ENCODE assay signal across 9 cellular contexts in genomic region chr10:74151879-74152722, GRCh38. TPM values are rescaled to one million over a fixed set of nuclear protein-coding genes. Genes with fewer than 3 reads are reported as not detected.
DNase-seq lines count a peak whose midpoint lies in the region; ATAC-seq, FAIRE-seq and TF ChIP-seq lines count a peak whose summit lies in the region.
"Had no signal": no experiment of that assay in that cellular context is flagged by ENCODE, and none has a peak within 500 bp of the region (broad histone marks: within the 10 kb centered on the region; RNA-seq: fewer than 3 reads in every experiment).

No MANE protein-coding gene starts in this region.

- ATAC-seq in GM21619 (IDR thresholded peaks at IDR 0.05; ENCODE audit: unreplicated experiment) = no peak

- WGBS in hepatocyte (ENCODE audit: low lambda C conversion rate, missing lambda C conversion rate) = 17% methylated on average over 5 of the region's 5 CpGs
- WGBS in small intestine, 3 donors = 9 to 15% (median 12%) methylated on average over 5 of the region's 5 CpGs

- H3K27me3 ChIP-seq in hepatocyte (no peaks in the 10 kb centered on the region), small intestine (ENCODE audit: control insufficient read depth in 2 of 2, insufficient read depth in 2 of 2, low read length in 2 of 2) (no peaks in the 10 kb centered on the region)

- H3K4me2 ChIP-seq in hepatocyte = peak overlapping the region; percentile 79

- H2AFZ ChIP-seq in hepatocyte = peak overlapping the region; percentile 39

- peak overlapping the region; percentile 70 for H3K27ac ChIP-seq in hepatocyte
- peak overlapping the region in 1 of 2 donors; percentile 68 for H3K27ac ChIP-seq in small intestine (ENCODE audit: low read depth in 1 of 2, low read length in 1 of 2)

- H4K20me1 ChIP-seq in hepatocyte (ENCODE audit: insufficient read depth, poor library complexity, severe bottlenecking) = no peaks in the 10 kb centered on the region

- TF ChIP-seq CTCF in hepatocyte (IDR thresholded peaks at IDR 0.05; ENCODE audit: poor library complexity) = no peak

- peaks cover 81% of the 10 kb centered on the region for H3K79me2 ChIP-seq in hepatocyte

- H3K36me3 ChIP-seq in hepatocyte (replicated peaks; ENCODE audit: insufficient read depth, low read depth) (no peaks in the 10 kb centered on the region), small intestine (ENCODE audit: control insufficient read depth in 2 of 2, insufficient read depth in 2 of 2, low read length in 2 of 2) (no peaks in the 10 kb centered on the region)

- H3K4me3 ChIP-seq in hepatocyte (peak overlapping the region; percentile 44), small intestine (ENCODE audit: low read depth in 1 of 2, low read length in 2 of 2) (peak overlapping the region; percentile 75 to 76)

- FAIRE-seq in small intestine (lab: Jason Lieb, UNC) = no peak
- FAIRE-seq: A204.1 had no signal

- H3K9me2 ChIP-seq in hepatocyte (replicated peaks; ENCODE audit: insufficient read depth) = no peaks in the 10 kb centered on the region

- H3K4me1 ChIP-seq in hepatocyte (ENCODE audit: insufficient read depth) (peaks cover 4% of the 10 kb centered on the region), small intestine (ENCODE audit: control insufficient read depth in 2 of 2, insufficient read depth in 1 of 2, low read depth in 1 of 2, low read length in 1 of 2) (peaks cover 1 to 4% of the 10 kb centered on the region in 2 donors)

- DNase-seq in DMS 273 (lab: John Stamatoyannopoulos, UW; ENCODE audit: unreplicated experiment) (peak; percentile 44), DMS 273 treated with DMSO at 0.1 percent for 48 hours (lab: John Stamatoyannopoulos, UW) (no peak), RKO (ENCODE audit: low spot score) (peak; percentile 54), hepatocyte (ENCODE audit: low spot score) (no peak), small intestine (no peak), globus pallidus (ENCODE audit: low spot score) (no peak)
- DNase-seq in stimulated activated CD4-positive, alpha-beta T cell treated with anti-CD3 and anti-CD28 coated beads, Interleukin-4, amount 100 ng/mL, for 4 hours = no peak

- H3K9me3 ChIP-seq in hepatocyte (ENCODE audit: low read depth) (no peaks in the 10 kb centered on the region), small intestine (ENCODE audit: control insufficient read depth, low read depth) (no peaks in the 10 kb centered on the region)

RNA-seq across cellular contexts. Expression of gene ADK, which starts 1.1 kb away (rescaled TPM):
- total RNA-seq in hepatocyte = 44.6 and 53.7 TPM in 2 replicates
- polyA plus RNA-seq in hepatocyte (46.7 and 49.1 TPM in 2 replicates), small intestine (10 to 100 TPM in 1 of 3 donors, 1 to 10 TPM in 2; 7.2 to 24.9 (median 7.3) TPM)

RNA-seq across cellular contexts. Expression of gene AP3M1, which starts 1.5 kb away (rescaled TPM):
- total RNA-seq in hepatocyte = 35.0 and 35.3 TPM in 2 replicates
- 28.2 and 30.1 TPM in 2 replicates for polyA plus RNA-seq in hepatocyte
- 10 to 100 TPM in 2 of 3 donors, 1 to 10 TPM in 1; 9.7 to 17.5 (median 10.1) TPM for polyA plus RNA-seq in small intestine

Comparison
In these comparisons a context has a peak if more than half of its experiments do, and no peak if none do; other contexts are left out.
1. DNase-seq: peak in DMS 273 (single experiment) and RKO (single experiment); none in DMS 273 treated with DMSO at 0.1 percent for 48 hours (single experiment), hepatocyte (single experiment), small intestine (single experiment), stimulated activated CD4-positive, alpha-beta T cell treated with anti-CD3 and anti-CD28 coated beads, Interleukin-4, amount 100 ng/mL, for 4 hours (0 of 2) and globus pallidus (single experiment).